Comparison of ENCODE assay signal across 19 cellular contexts in genomic region chr3:175199961-175200360, GRCh38.
DNase-seq lines count a peak whose midpoint lies in the region; ATAC-seq, FAIRE-seq and TF ChIP-seq lines count a peak whose summit lies in the region.
"Had no signal": no experiment of that assay in that cellular context is flagged by ENCODE, and none has a peak within 500 bp of the region (broad histone marks: within the 10 kb centered on the region; RNA-seq: fewer than 3 reads in every experiment).

No MANE protein-coding gene starts in this region.

- TF ChIP-seq CTCF in AG09319 (IDR thresholded peaks at IDR 0.05; ENCODE audit: low read depth, low read length) (no peak), astrocyte (IDR thresholded peaks at IDR 0.05; ENCODE audit: insufficient read depth, low read depth, low read length) (no peak), psoas muscle (IDR thresholded peaks at IDR 0.05) (no peak)

- no peak for FAIRE-seq in astrocyte (lab: Jason Lieb, UNC)
- FAIRE-seq: A204.1, G401.6 had no signal

- H3K36me3 ChIP-seq in astrocyte (ENCODE audit: insufficient read depth, low read length) (no peaks in the 10 kb centered on the region), psoas muscle (ENCODE audit: insufficient read depth in 1 of 2, low read depth in 1 of 2) (no peaks in the 10 kb centered on the region)
- no peaks in the 10 kb centered on the region for H3K36me3 ChIP-seq in CD4-positive, alpha-beta memory T cell (ENCODE audit: insufficient read depth, low read length)
- H3K36me3 ChIP-seq: BLaER1 treated with 17β-estradiol and CSF1 and Interleukin-3, amounts not matched to agents 10 nM and 100 nM; HAP-1 had no signal

- no peaks in the 10 kb centered on the region for H3K9me3 ChIP-seq in astrocyte (ENCODE audit: insufficient read depth, low read depth, low read length)
- no peaks in the 10 kb centered on the region for H3K9me3 ChIP-seq in psoas muscle
- H3K9me3 ChIP-seq in CD4-positive, alpha-beta memory T cell (ENCODE audit: control insufficient read depth in 1 of 2, low read length in 2 of 2), result no peaks in the 10 kb centered on the region
- H3K9me3 ChIP-seq: HAP-1 had no signal

- H3K4me3 Mint-ChIP-seq in astrocyte (ENCODE audit: unreplicated experiment), result no peak overlapping the region
- no peak overlapping the region for H3K4me3 Mint-ChIP-seq in natural killer cell treated with Interleukin-12 subunit alpha and Interleukin-12 subunit beta and Interleukin-15 and Interleukin-18, amount 100 ng/mL, for 72 hours
- no peak overlapping the region for H3K4me3 Mint-ChIP-seq in CD4-positive, alpha-beta memory T cell

- WGBS in psoas muscle, 3 donors, result 78 to 92% (median 88%) methylated on average over 1 of the region's 1 CpG

- no peak overlapping the region for H3K27ac ChIP-seq in astrocyte (ENCODE audit: low read depth, low read length)
- H3K27ac ChIP-seq in psoas muscle, result no peak overlapping the region
- H3K27ac ChIP-seq in CD4-positive, alpha-beta memory T cell (ENCODE audit: low read depth, low read length), result no peak overlapping the region
- H3K27ac ChIP-seq: BLaER1 treated with 17β-estradiol and CSF1 and Interleukin-3, amounts not matched to agents 10 nM and 100 nM; SK-N-MC had no signal

- H3K36me3 Mint-ChIP-seq in astrocyte (ENCODE audit: low read depth, unreplicated experiment), result no peaks in the 10 kb centered on the region
- peaks cover 22% of the 10 kb centered on the region for H3K36me3 Mint-ChIP-seq in natural killer cell treated with Interleukin-12 subunit alpha and Interleukin-12 subunit beta and Interleukin-15 and Interleukin-18, amount 100 ng/mL, for 72 hours
- no peaks in the 10 kb centered on the region for H3K36me3 Mint-ChIP-seq in CD4-positive, alpha-beta memory T cell

- no peaks in the 10 kb centered on the region for H3K79me2 ChIP-seq in astrocyte (ENCODE audit: insufficient read depth, low read length)

- intact Hi-C loops in psoas muscle (cut with DNase I), result no loop called here
- intact Hi-C loops in CD4-positive, alpha-beta memory T cell (cut with micrococcal nuclease), result no loop called here

- H3K4me3 ChIP-seq in astrocyte (ENCODE audit: insufficient read depth, low read depth, low read length) (no peak overlapping the region), psoas muscle (no peak overlapping the region)
- no peak overlapping the region for H3K4me3 ChIP-seq in CD4-positive, alpha-beta memory T cell (ENCODE audit: low read length in 2 of 2)
- H3K4me3 ChIP-seq: BLaER1 treated with 17β-estradiol and CSF1 and Interleukin-3, amounts not matched to agents 10 nM and 100 nM; HAP-1; SK-N-MC had no signal

- no peaks in the 10 kb centered on the region for H3K27me3 ChIP-seq in astrocyte (ENCODE audit: insufficient read depth, low read length)
- H3K27me3 ChIP-seq in psoas muscle (ENCODE audit: insufficient read depth in 3 of 3, low read length in 2 of 3), result no peaks in the 10 kb centered on the region
- no peaks in the 10 kb centered on the region for H3K27me3 ChIP-seq in CD4-positive, alpha-beta memory T cell (ENCODE audit: insufficient read depth, low read length)
- H3K27me3 ChIP-seq: BLaER1 treated with 17β-estradiol and CSF1 and Interleukin-3, amounts not matched to agents 10 nM and 100 nM had no signal

- no peaks in the 10 kb centered on the region for H3K9me3 Mint-ChIP-seq in astrocyte (ENCODE audit: unreplicated experiment)
- H3K9me3 Mint-ChIP-seq in natural killer cell treated with Interleukin-12 subunit alpha and Interleukin-12 subunit beta and Interleukin-15 and Interleukin-18, amount 100 ng/mL, for 72 hours, result peaks cover 16% of the 10 kb centered on the region
- peaks cover 3 to 16% (median 5%) of the 10 kb centered on the region in 8 donors for H3K9me3 Mint-ChIP-seq in CD4-positive, alpha-beta memory T cell

- H3K4me1 Mint-ChIP-seq in astrocyte (ENCODE audit: low read depth, unreplicated experiment), result peaks cover 12% of the 10 kb centered on the region
- no peaks in the 10 kb centered on the region for H3K4me1 Mint-ChIP-seq in natural killer cell treated with Interleukin-12 subunit alpha and Interleukin-12 subunit beta and Interleukin-15 and Interleukin-18, amount 100 ng/mL, for 72 hours (ENCODE audit: low read depth in 2 of 2)
- H3K4me1 Mint-ChIP-seq in CD4-positive, alpha-beta memory T cell, result no peaks in the 10 kb centered on the region

- peak overlapping the region; percentile 13 for H3K4me2 ChIP-seq in astrocyte (ENCODE audit: low read length)
- H3K4me2 ChIP-seq: BLaER1 treated with 17β-estradiol and CSF1 and Interleukin-3, amounts not matched to agents 10 nM and 100 nM had no signal

- H3K27ac Mint-ChIP-seq in astrocyte (ENCODE audit: unreplicated experiment), result no peak overlapping the region
- no peak overlapping the region for H3K27ac Mint-ChIP-seq in natural killer cell treated with Interleukin-12 subunit alpha and Interleukin-12 subunit beta and Interleukin-15 and Interleukin-18, amount 100 ng/mL, for 72 hours
- H3K27ac Mint-ChIP-seq in CD4-positive, alpha-beta memory T cell, result no peak overlapping the region

- no peaks in the 10 kb centered on the region for H3K27me3 Mint-ChIP-seq in astrocyte (ENCODE audit: low read depth, unreplicated experiment)
- H3K27me3 Mint-ChIP-seq in natural killer cell treated with Interleukin-12 subunit alpha and Interleukin-12 subunit beta and Interleukin-15 and Interleukin-18, amount 100 ng/mL, for 72 hours, result no peaks in the 10 kb centered on the region
- H3K27me3 Mint-ChIP-seq in CD4-positive, alpha-beta memory T cell, result no peaks in the 10 kb centered on the region

- H4K20me1 ChIP-seq in astrocyte (ENCODE audit: insufficient read depth, low read length), result no peaks in the 10 kb centered on the region
- H4K20me1 ChIP-seq: BLaER1 treated with 17β-estradiol and CSF1 and Interleukin-3, amounts not matched to agents 10 nM and 100 nM had no signal

- peak; percentile 14 for DNase-seq in AG09319 (ENCODE audit: extremely low read depth, low read depth)
- DNase-seq in LHCN-M2 (ENCODE audit: low read depth), result peak; percentile 14
- peak; percentile 60 for DNase-seq in astrocyte (ENCODE audit: low read depth)
- DNase-seq in kidney tubule cell (ENCODE audit: low spot score), result peak; percentile 16
- no peak for DNase-seq in psoas muscle
- DNase-seq in natural killer cell treated with Interleukin-12 subunit alpha and Interleukin-12 subunit beta and Interleukin-15 and Interleukin-18, amount 100 ng/mL, for 72 hours (ENCODE audit: low spot score), result no peak
- no peak for DNase-seq in CD4-positive, alpha-beta memory T cell
- DNase-seq: DMS79, NCI-H1105, NCI-H1694 treated with DMSO at 0.1 percent for 48 hours, NCI-H510A, NCI-H748 treated with DMSO at 0.1 percent for 48 hours, Right ventricle myocardium superior had no signal

- H2AFZ ChIP-seq in astrocyte (ENCODE audit: low read depth, low read length), result no peak overlapping the region

- H3K9ac ChIP-seq in astrocyte (ENCODE audit: low read length), result no peak overlapping the region
- H3K9ac ChIP-seq: BLaER1 treated with 17β-estradiol and CSF1 and Interleukin-3, amounts not matched to agents 10 nM and 100 nM had no signal

- CTCF ChIA-PET in CD4-positive, alpha-beta memory T cell (lab: Charles Lee; ENCODE audit: partially characterized antibody), result no interaction called here

- POLR2A ChIA-PET in CD4-positive, alpha-beta memory T cell (lab: Charles Lee; ENCODE audit: partially characterized antibody), result no interaction called here

- H3K4me1 ChIP-seq in astrocyte (ENCODE audit: insufficient read depth, low read length), result no peaks in the 10 kb centered on the region
- no peaks in the 10 kb centered on the region for H3K4me1 ChIP-seq in psoas muscle
- H3K4me1 ChIP-seq in CD4-positive, alpha-beta memory T cell (ENCODE audit: insufficient read depth, low read length), result no peaks in the 10 kb centered on the region
- H3K4me1 ChIP-seq: BLaER1 treated with 17β-estradiol and CSF1 and Interleukin-3, amounts not matched to agents 10 nM and 100 nM; HAP-1 had no signal

- ATAC-seq in psoas muscle (no peak), GM21390 (IDR thresholded peaks at IDR 0.05; ENCODE audit: unreplicated experiment) (no peak)
- no peak for ATAC-seq in natural killer cell treated with Interleukin-12 subunit alpha and Interleukin-12 subunit beta and Interleukin-15 and Interleukin-18, amount 100 ng/mL, for 72 hours

Comparison
In these comparisons a context has a peak if more than half of its experiments do, and no peak if none do; other contexts are left out.
1. DNase-seq: peak in AG09319 (single experiment), LHCN-M2 (single experiment), astrocyte (single experiment) and kidney tubule cell (single experiment); none in psoas muscle (0 of 2), natural killer cell treated with Interleukin-12 subunit alpha and Interleukin-12 subunit beta and Interleukin-15 and Interleukin-18, amount 100 ng/mL, for 72 hours (single experiment) and CD4-positive, alpha-beta memory T cell (0 of 5).